1 cellular context compared by ENCODE assay signal in genomic region chr15:52556524-52556923, GRCh38.
TF ChIP-seq lines count a peak whose summit lies in the region.

No MANE protein-coding gene starts in this region.

TF ChIP-seq in SK-N-SH, 30 proteins besides CTCF, POLR2A, EP300 and RAD21 (continued from another document):
- TF ChIP-seq SMC3 (IDR thresholded peaks at IDR 0.05; ENCODE audit: low read depth, low read length): no peak
- no peak for TF ChIP-seq TCF12 (IDR thresholded peaks at IDR 0.05)
- no peak for TF ChIP-seq POLR2AphosphoS5 (IDR thresholded peaks at IDR 0.05; ENCODE audit: low read depth, low read length)
- TF ChIP-seq USF1 (IDR thresholded peaks at IDR 0.05; ENCODE audit: borderline replicate concordance, low read depth): no peak
- TF ChIP-seq RXRA (IDR thresholded peaks at IDR 0.05; ENCODE audit: borderline replicate concordance, low read depth): no peak
- TF ChIP-seq FOSL2 (IDR thresholded peaks at IDR 0.05; ENCODE audit: borderline replicate concordance, low read depth): no peak
- no peak for TF ChIP-seq ELF1 (IDR thresholded peaks at IDR 0.05)
